9 cellular contexts compared by ENCODE assay signal in the genomic region with DNA sequence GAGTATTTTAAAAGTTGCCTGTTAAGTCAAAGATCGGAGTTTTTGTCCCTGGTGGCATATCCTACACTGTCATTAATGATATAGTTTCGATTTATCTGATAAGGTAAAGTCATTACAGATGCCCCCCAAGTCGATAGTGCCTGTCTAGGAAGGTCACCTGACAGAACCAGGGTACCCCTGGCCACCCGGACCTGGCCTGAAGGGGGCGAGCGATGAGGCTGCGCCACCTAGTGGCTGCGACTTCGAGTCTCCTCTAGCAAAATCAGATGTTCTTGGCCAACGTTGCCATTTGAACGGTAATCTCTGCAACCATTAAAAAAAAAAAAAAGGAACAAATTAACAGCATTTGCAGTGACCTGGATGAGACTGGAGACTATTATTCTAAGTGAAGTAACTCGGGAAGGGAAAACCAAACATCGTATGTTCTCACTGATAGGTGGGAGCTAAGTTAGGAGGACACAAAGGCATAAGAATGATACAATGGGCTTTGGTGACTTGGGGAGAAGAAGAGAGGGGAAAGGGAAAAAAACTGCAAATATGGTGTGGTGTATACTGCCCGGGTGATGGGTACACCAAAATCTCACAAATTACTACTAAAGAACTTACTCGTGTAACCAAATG.
DNase-seq lines count a peak whose midpoint lies in the region; ATAC-seq, FAIRE-seq and TF ChIP-seq lines count a peak whose summit lies in the region.
"Had no signal": no experiment of that assay in that cellular context is flagged by ENCODE, and none has a peak within 500 bp of the region (broad histone marks: within the 10 kb centered on the region; RNA-seq: fewer than 3 reads in every experiment).

No MANE protein-coding gene starts in this region.

- H3K27ac ChIP-seq in vagina, result no peak overlapping the region

- H3K27me3 Mint-ChIP-seq in T-helper 2 cell treated with Interferon-gamma antibody and Interleukin-4, amounts not matched to agents 5 μg/mL and 100 μg/mL, for 36 hours (ENCODE audit: low read depth), result no peaks in the 10 kb centered on the region
- no peaks in the 10 kb centered on the region for H3K27me3 Mint-ChIP-seq in endothelial cell (ENCODE audit: unreplicated experiment)

- H3K36me3 Mint-ChIP-seq in T-helper 2 cell treated with Interferon-gamma antibody and Interleukin-4, amounts not matched to agents 5 μg/mL and 100 μg/mL, for 36 hours (ENCODE audit: low read depth), result no peaks in the 10 kb centered on the region
- no peaks in the 10 kb centered on the region for H3K36me3 Mint-ChIP-seq in endothelial cell (ENCODE audit: low read depth, unreplicated experiment)
- H3K36me3 Mint-ChIP-seq: T-cell had no signal

- no peak overlapping the region for H3K4me3 Mint-ChIP-seq in T-helper 2 cell treated with Interferon-gamma antibody and Interleukin-4, amounts not matched to agents 5 μg/mL and 100 μg/mL, for 36 hours
- H3K4me3 Mint-ChIP-seq in endothelial cell (ENCODE audit: unreplicated experiment), result no peak overlapping the region

- H3K36me3 ChIP-seq in vagina, result no peaks in the 10 kb centered on the region

- DNase-seq in D721Med (ENCODE audit: insufficient read length, low spot score) (no peak), GM20000 (ENCODE audit: low spot score) (peak; percentile 18), endothelial cell (ENCODE audit: low spot score) (peak; percentile 79), middle frontal gyrus (ENCODE audit: extremely low spot score, low spot score) (peak; percentile 10), vagina (ENCODE audit: extremely low spot score in 2 of 2) (no peak), NCI-H1105 treated with DMSO at 0.1 percent for 48 hours (lab: John Stamatoyannopoulos, UW) (no peak)
- DNase-seq in T-helper 2 cell treated with Interferon-gamma antibody and Interleukin-4, amounts not matched to agents 5 μg/mL and 100 μg/mL, for 36 hours (ENCODE audit: low spot score), result peak; percentile 4

- H3K9me3 Mint-ChIP-seq in T-helper 2 cell treated with Interferon-gamma antibody and Interleukin-4, amounts not matched to agents 5 μg/mL and 100 μg/mL, for 36 hours, result no peaks in the 10 kb centered on the region
- H3K9me3 Mint-ChIP-seq in endothelial cell (ENCODE audit: unreplicated experiment), result no peaks in the 10 kb centered on the region

- H3K27me3 ChIP-seq in vagina, result no peaks in the 10 kb centered on the region

- ATAC-seq in HG03521 (IDR thresholded peaks at IDR 0.05; ENCODE audit: unreplicated experiment), result peak; percentile 96
- ATAC-seq: T-cell had no signal

- H3K9me3 ChIP-seq in vagina, result no peaks in the 10 kb centered on the region

- no peaks in the 10 kb centered on the region for H3K4me1 Mint-ChIP-seq in T-helper 2 cell treated with Interferon-gamma antibody and Interleukin-4, amounts not matched to agents 5 μg/mL and 100 μg/mL, for 36 hours (ENCODE audit: low read depth)
- peaks cover 8% of the 10 kb centered on the region for H3K4me1 Mint-ChIP-seq in endothelial cell (ENCODE audit: unreplicated experiment)
- H3K4me1 Mint-ChIP-seq: T-cell had no signal

- H3K4me1 ChIP-seq in vagina, result no peaks in the 10 kb centered on the region

- intact Hi-C loops in vagina (cut with DNase I), result no loop called here

- no peak for FAIRE-seq in D721Med (lab: Jason Lieb, UNC)

- H3K4me3 ChIP-seq in vagina, result no peak overlapping the region

- H3K27ac Mint-ChIP-seq in T-helper 2 cell treated with Interferon-gamma antibody and Interleukin-4, amounts not matched to agents 5 μg/mL and 100 μg/mL, for 36 hours, result no peak overlapping the region
- no peak overlapping the region for H3K27ac Mint-ChIP-seq in endothelial cell (ENCODE audit: unreplicated experiment)
- H3K27ac Mint-ChIP-seq: T-cell had no signal

- TF ChIP-seq CTCF in D721Med (IDR thresholded peaks at IDR 0.05; ENCODE audit: insufficient read depth, missing control alignments) (peak; percentile 68), GM20000 (IDR thresholded peaks at IDR 0.05; ENCODE audit: extremely low read depth, missing control alignments) (peak; percentile 84), endothelial cell (IDR thresholded peaks at IDR 0.05; ENCODE audit: unreplicated experiment) (peak; percentile 88), vagina (IDR thresholded peaks at IDR 0.05) (peak; percentile 9 to 34 (median 34))

- no peak for TF ChIP-seq POLR2A in vagina (IDR thresholded peaks at IDR 0.05)

Comparison
In these comparisons a context has a peak if more than half of its experiments do, and no peak if none do; other contexts are left out.
1. DNase-seq: peak in GM20000 (single experiment), T-helper 2 cell treated with Interferon-gamma antibody and Interleukin-4, amounts not matched to agents 5 μg/mL and 100 μg/mL, for 36 hours (single experiment), endothelial cell (single experiment) and middle frontal gyrus (single experiment); none in D721Med (single experiment), vagina (0 of 2) and NCI-H1105 treated with DMSO at 0.1 percent for 48 hours (single experiment).
2. CTCF ChIP-seq: peak in every context shown above with its lines; median percentile 88 in endothelial cell; 84 in GM20000; 68 in D721Med; 34 in vagina.